Comparison of ENCODE assay signal across 15 cellular contexts in genomic region chr2:130834091-130834922, GRCh38. TPM values are rescaled to one million over a fixed set of nuclear protein-coding genes. Genes with fewer than 3 reads are reported as not detected.
DNase-seq lines count a peak whose midpoint lies in the region; ATAC-seq, FAIRE-seq and TF ChIP-seq lines count a peak whose summit lies in the region.
"Had no signal": no experiment of that assay in that cellular context is flagged by ENCODE, and none has a peak within 500 bp of the region (broad histone marks: within the 10 kb centered on the region; RNA-seq: fewer than 3 reads in every experiment).

No MANE protein-coding gene starts in this region.

- no peak overlapping the region; the same call in 1 of the 2 replicates for H2BK20ac ChIP-seq in H1 (ENCODE audit: low read length)

- H2AK5ac ChIP-seq in H1 (ENCODE audit: low read depth, low read length) = no peak overlapping the region

- no peak for ATAC-seq in CD8-positive, alpha-beta T cell
- ATAC-seq: right cardiac atrium had no signal

- H2BK15ac ChIP-seq in H1 (ENCODE audit: low read length) = no peak overlapping the region

- no peak overlapping the region for H3K56ac ChIP-seq in H1 (replicated peaks; ENCODE audit: insufficient read length, low read depth, low read length)

- no peak overlapping the region for H2BK120ac ChIP-seq in H1 (replicated peaks; ENCODE audit: low read depth, low read length)

- DNase-seq in ELF-1 (ENCODE audit: low read depth, low spot score) = peak; percentile 70
- DNase-seq in NCI-H69 (lab: John Stamatoyannopoulos, UW) = peak; percentile 65
- DNase-seq in H1 (ENCODE audit: low read depth in 1 of 2, low spot score in 2 of 2) = no peak
- DNase-seq in osteoblast (ENCODE audit: insufficient read length, low spot score, missing footprints) = peak; percentile 90
- DNase-seq in activated naive CD8-positive, alpha-beta T cell treated with anti-CD3 and anti-CD28 coated beads for 36 hours = no peak
- no peak for DNase-seq in stimulated activated naive CD4-positive, alpha-beta T cell treated with Interleukin-2 at 50 U/mL for 16 hours (lab: John Stamatoyannopoulos, UW)
- DNase-seq in CD8-positive, alpha-beta T cell = no peak
- no peak for DNase-seq in NCI-H2107 (lab: John Stamatoyannopoulos, UW)
- DNase-seq: activated CD8-positive, alpha-beta memory T cell treated with anti-CD3 and anti-CD28 coated beads for 24 hours; activated naive CD4-positive, alpha-beta T cell treated with anti-CD3 and anti-CD28 coated beads, Interleukin-2, amount 50 U/mL, for 16 hours; CD4-positive, alpha-beta T cell; dermis blood vessel endothelial cell; NCI-H2081; right cardiac atrium; T-helper 9 cell had no signal

- peaks cover 0 to 8% (median 3%) of the 10 kb centered on the region in 4 experiments; a peak in 5 of 7 replicates for H3K4me1 ChIP-seq in H1 (replicated peaks in 1 of 4; ENCODE audit: control insufficient read depth in 3 of 4, insufficient read depth in 4 of 4, low read length in 3 of 4)
- H3K4me1 ChIP-seq in osteoblast (ENCODE audit: insufficient read depth, low read length) = no peaks in the 10 kb centered on the region
- H3K4me1 ChIP-seq in CD8-positive, alpha-beta T cell (ENCODE audit: insufficient read depth, low read length) = no peaks in the 10 kb centered on the region

- WGBS in H1 (ENCODE audit: extremely low coverage in 1 of 2, insufficient coverage in 1 of 2, insufficient read length in 1 of 2, insufficient replicate concordance in 2 of 2, low coverage in 1 of 2, low lambda C conversion rate in 2 of 2, missing lambda C conversion rate in 1 of 2), 2 experiments = 79% methylated on average over 18 of the region's 18 CpGs; no CpG with 5 or more reads in 1 of the 2 experiments

- H2AFZ ChIP-seq in H1 (ENCODE audit: low read length) = no peak overlapping the region; the same call in 1 of the 2 replicates
- H2AFZ ChIP-seq in osteoblast (ENCODE audit: low read length) = no peak overlapping the region

- H3K4me3 ChIP-seq in H1 (ENCODE audit: extremely low read depth in 1 of 4, insufficient read depth in 2 of 4, low read depth in 3 of 4, low read length in 4 of 4) = no peak overlapping the region
- no peak overlapping the region for H3K4me3 ChIP-seq in osteoblast (ENCODE audit: insufficient read depth, low read length)
- no peak overlapping the region for H3K4me3 ChIP-seq in CD8-positive, alpha-beta T cell (ENCODE audit: low read depth, low read length)

- no peak overlapping the region for H4K5ac ChIP-seq in H1 (ENCODE audit: insufficient read length, low read depth, low read length)

- CTCF ChIA-PET in H1 (lab: Charles Lee; ENCODE audit: partially characterized antibody) = interaction anchor here (0.7 to 3.4 kb wide), 5 partner anchors 14 to 86 kb away, joined by 3 to 16 read pairs (median 4); no protein-coding TSS in a partner anchor
- CTCF ChIA-PET in CD8-positive, alpha-beta T cell (lab: Charles Lee) = interaction anchor here (0.7 kb wide), 1 partner anchor 1755 kb away, joined by 3 read pairs; no protein-coding TSS in a partner anchor

- no peak overlapping the region for H3K27ac ChIP-seq in H1 (ENCODE audit: low read depth, low read length)
- H3K27ac ChIP-seq in osteoblast (ENCODE audit: low read depth, low read length) = no peak overlapping the region
- H3K27ac ChIP-seq in CD8-positive, alpha-beta T cell (ENCODE audit: low read depth, low read length) = no peak overlapping the region

- H2BK5ac ChIP-seq in H1 (ENCODE audit: low read depth, low read length) = no peak overlapping the region

- H3K4me3 Mint-ChIP-seq in activated naive CD8-positive, alpha-beta T cell treated with anti-CD3 and anti-CD28 coated beads for 36 hours = no peak overlapping the region
- no peak overlapping the region for H3K4me3 Mint-ChIP-seq in CD8-positive, alpha-beta T cell
- H3K4me3 Mint-ChIP-seq: CD4-positive, alpha-beta T cell had no signal

- no peaks in the 10 kb centered on the region for H3K36me3 Mint-ChIP-seq in activated naive CD8-positive, alpha-beta T cell treated with anti-CD3 and anti-CD28 coated beads for 36 hours
- no peaks in the 10 kb centered on the region for H3K36me3 Mint-ChIP-seq in CD8-positive, alpha-beta T cell

- no peaks in the 10 kb centered on the region for H3K4me1 Mint-ChIP-seq in activated naive CD8-positive, alpha-beta T cell treated with anti-CD3 and anti-CD28 coated beads for 36 hours
- no peaks in the 10 kb centered on the region for H3K4me1 Mint-ChIP-seq in CD8-positive, alpha-beta T cell (ENCODE audit: low read depth)

- H3K4me2 ChIP-seq in H1 (ENCODE audit: insufficient read depth in 1 of 2, low read depth in 2 of 2, low read length in 2 of 2) (no peak overlapping the region), osteoblast (ENCODE audit: insufficient read depth, low read length) (no peak overlapping the region)

- H4K20me1 ChIP-seq in H1 (replicated peaks in 1 of 2; ENCODE audit: control insufficient read depth in 1 of 2, insufficient read depth in 2 of 2, low read length in 2 of 2) = no peaks in the 10 kb centered on the region
- H4K20me1 ChIP-seq in osteoblast (ENCODE audit: insufficient read depth, low read length) = no peaks in the 10 kb centered on the region

- H3K14ac ChIP-seq in H1 (ENCODE audit: insufficient read length) = no peak overlapping the region

- TF ChIP-seq CTCF in H1 (IDR thresholded peaks at IDR 0.05; ENCODE audit: control extremely low read depth in 1 of 3, insufficient read depth in 1 of 3, low read depth in 1 of 3, low read length in 3 of 3) (no peak), osteoblast (IDR thresholded peaks at IDR 0.05; ENCODE audit: extremely low read depth, low read depth, low read length) (no peak)
- TF ChIP-seq CTCF in CD8-positive, alpha-beta T cell (IDR thresholded peaks at IDR 0.05) = no peak

- H3K79me2 ChIP-seq in H1 (ENCODE audit: control insufficient read depth in 1 of 2, insufficient read depth in 2 of 2, low read length in 2 of 2) (no peaks in the 10 kb centered on the region), osteoblast (ENCODE audit: insufficient read depth, low read length) (no peaks in the 10 kb centered on the region)

- H3K23ac ChIP-seq in H1 (ENCODE audit: insufficient read length) = no peak overlapping the region

- H3K9me3 Mint-ChIP-seq in activated naive CD8-positive, alpha-beta T cell treated with anti-CD3 and anti-CD28 coated beads for 36 hours = no peaks in the 10 kb centered on the region
- H3K9me3 Mint-ChIP-seq in CD8-positive, alpha-beta T cell = no peaks in the 10 kb centered on the region
- H3K9me3 Mint-ChIP-seq: CD4-positive, alpha-beta T cell had no signal

- peaks cover 52% of the 10 kb centered on the region for H3K27me3 Mint-ChIP-seq in activated naive CD8-positive, alpha-beta T cell treated with anti-CD3 and anti-CD28 coated beads for 36 hours
- H3K27me3 Mint-ChIP-seq in CD8-positive, alpha-beta T cell (ENCODE audit: low read depth) = peaks cover 27% of the 10 kb centered on the region

- no peak overlapping the region for H3K4ac ChIP-seq in H1 (replicated peaks; ENCODE audit: insufficient read length, low read depth, low read length)

- intact Hi-C loops in CD8-positive, alpha-beta T cell (cut with DNase I, micrococcal nuclease) = no loop called here

- H3K18ac ChIP-seq in H1 (ENCODE audit: extremely low read depth, low read length) = no peak overlapping the region

- no peak for TF ChIP-seq POLR2A in H1 (IDR thresholded peaks at IDR 0.05; ENCODE audit: control extremely low read depth in 1 of 2, low read depth in 2 of 2, low read length in 2 of 2)

- no peaks in the 10 kb centered on the region; the same call in 1 of the 2 replicates for H3K79me1 ChIP-seq in H1 (ENCODE audit: low read depth, low read length)

- H4K8ac ChIP-seq in H1 (ENCODE audit: extremely low read depth, insufficient read depth, low read length) = no peak overlapping the region

- H4K91ac ChIP-seq in H1 (replicated peaks; ENCODE audit: insufficient read length, low read length) = no peak overlapping the region

- no peaks in the 10 kb centered on the region for H3K9me3 ChIP-seq in H1 (ENCODE audit: insufficient read depth in 2 of 2, low read depth in 1 of 2, low read length in 1 of 2)
- no peaks in the 10 kb centered on the region for H3K9me3 ChIP-seq in osteoblast (ENCODE audit: low read depth, low read length)
- no peaks in the 10 kb centered on the region for H3K9me3 ChIP-seq in CD8-positive, alpha-beta T cell (ENCODE audit: low read length)

- no peak for FAIRE-seq in H1 (lab: Jason Lieb, UNC)

- H3K27ac Mint-ChIP-seq in activated naive CD8-positive, alpha-beta T cell treated with anti-CD3 and anti-CD28 coated beads for 36 hours = no peak overlapping the region
- H3K27ac Mint-ChIP-seq in CD8-positive, alpha-beta T cell = no peak overlapping the region
- H3K27ac Mint-ChIP-seq: CD4-positive, alpha-beta T cell had no signal

- POLR2A ChIA-PET in H1 (lab: Charles Lee; ENCODE audit: partially characterized antibody) = interaction anchor here (0.7 kb wide), 1 partner anchor 8 kb away, joined by 3 read pairs; no protein-coding TSS in a partner anchor
- POLR2A ChIA-PET in CD8-positive, alpha-beta T cell (lab: Charles Lee) = no interaction called here

- no peak for TF ChIP-seq RAD21 in H1 (IDR thresholded peaks at IDR 0.05 in 1 of 2, conservative IDR thresholded peaks at IDR 0.05 in 1 of 2; ENCODE audit: low read depth in 2 of 2, low read length in 2 of 2)

- TF ChIP-seq EP300 in H1 (IDR thresholded peaks at IDR 0.05; ENCODE audit: borderline replicate concordance in 1 of 2, low read depth in 2 of 2, low read length in 2 of 2) = no peak

- H2BK12ac ChIP-seq in H1 (ENCODE audit: low read depth, low read length) = 0 out of 2 replicates have a peak overlapping the region, but pooled peaks have one; percentile 18

- no peaks in the 10 kb centered on the region for H3K36me3 ChIP-seq in H1 (ENCODE audit: control insufficient read depth in 2 of 4, insufficient read depth in 4 of 4, low read length in 3 of 4)
- H3K36me3 ChIP-seq in osteoblast (ENCODE audit: insufficient read depth, low read length) = no peaks in the 10 kb centered on the region
- no peaks in the 10 kb centered on the region for H3K36me3 ChIP-seq in CD8-positive, alpha-beta T cell (ENCODE audit: insufficient read depth, low read length)

- no peak overlapping the region for H3K9ac ChIP-seq in H1 (replicated peaks in 1 of 4; ENCODE audit: extremely low read depth in 1 of 4, low read depth in 3 of 4, low read length in 3 of 4)

- peaks cover 10% of the 10 kb centered on the region; the same call in 1 of the 2 replicates for H3K23me2 ChIP-seq in H1 (ENCODE audit: low read depth, low read length)

- H3K27me3 ChIP-seq in H1 (replicated peaks in 1 of 4; ENCODE audit: control insufficient read depth in 3 of 4, extremely low read depth in 1 of 4, insufficient read depth in 3 of 4, low read length in 3 of 4) (peaks cover 3 to 20% (median 17%) of the 10 kb centered on the region in 4 experiments), osteoblast (ENCODE audit: insufficient read depth, low read length) (peaks cover 15% of the 10 kb centered on the region)
- no peaks in the 10 kb centered on the region for H3K27me3 ChIP-seq in CD8-positive, alpha-beta T cell (ENCODE audit: insufficient read depth, low read length)

RNA-seq across cellular contexts. Expression of gene ARHGEF4, which starts 2.4 kb away (rescaled TPM):
- total RNA-seq in H1 (2021; fragmentation: NEBNext Ultra II Directional; extraction: Animal tissue kit (Norgen Biotek cat#: 25700)) = 13.3 and 14.6 TPM in 2 replicates
- 10.6 and 14.5 TPM in 2 replicates for polyA plus RNA-seq in H1 (2011; rRNA removed)
- polyA plus RNA-seq in H1 (2011; cell fraction: cytosol; rRNA removed) = 11.0 TPM
- 54.4 TPM for polyA plus RNA-seq in H1 (2011; cell fraction: nucleus; rRNA removed)
- polyA plus RNA-seq in H1 (2012, experiment 1 of 2) = 10.6 to 16.4 TPM (median 15.6 TPM) in 4 replicates
- 9.9 TPM for polyA plus RNA-seq in H1 (2012, experiment 2 of 2)
- 12.9 TPM for polyA plus RNA-seq in H1 (2013, experiment 1 of 2)
- 10.7 TPM for polyA plus RNA-seq in H1 (2013, experiment 2 of 2)
- 13.4 and 18.2 TPM in 2 replicates for polyA minus RNA-seq in H1 (2011; rRNA and poly(A)+ RNA removed)
- 8.7 TPM for polyA minus RNA-seq in H1 (2011; cell fraction: cytosol; rRNA and poly(A)+ RNA removed)
- polyA minus RNA-seq in H1 (2011; cell fraction: nucleus; rRNA and poly(A)+ RNA removed) = 21.4 TPM
- total RNA-seq in osteoblast = 3.6 and 7.7 TPM in 2 replicates
- total RNA-seq in activated naive CD8-positive, alpha-beta T cell treated with anti-CD3 and anti-CD28 coated beads for 36 hours = 1 to 10 TPM; 2.8 to 3.3 TPM
- total RNA-seq in CD8-positive, alpha-beta T cell = 1 to 10 TPM; 4.6 to 5.5 TPM

Comparison
In these comparisons a context has a peak if more than half of its experiments do, and no peak if none do; other contexts are left out.
1. DNase-seq: peak in ELF-1 (single experiment), NCI-H69 (single experiment) and osteoblast (single experiment); none in H1 (0 of 2), activated naive CD8-positive, alpha-beta T cell treated with anti-CD3 and anti-CD28 coated beads for 36 hours (single experiment), stimulated activated naive CD4-positive, alpha-beta T cell treated with Interleukin-2 at 50 U/mL for 16 hours (single experiment), CD8-positive, alpha-beta T cell (0 of 7) and NCI-H2107 (single experiment).